ENCODE assay signal across 9 cellular contexts in genomic region chr5:119368238-119368630, GRCh38. TPM values are rescaled to one million over a fixed set of nuclear protein-coding genes. Genes with fewer than 3 reads are reported as not detected.
DNase-seq lines count a peak whose midpoint lies in the region; ATAC-seq and TF ChIP-seq lines count a peak whose summit lies in the region.
"Had no signal": no experiment of that assay in that cellular context is flagged by ENCODE, and none has a peak within 500 bp of the region (broad histone marks: within the 10 kb centered on the region; RNA-seq: fewer than 3 reads in every experiment).

No MANE protein-coding gene starts in this region.

- POLR2A ChIA-PET in CD4-positive, alpha-beta memory T cell (lab: Charles Lee; ENCODE audit: partially characterized antibody), result interaction anchor here (0.5 to 23.0 kb wide), 7 partner anchors 13 to 380 kb away, joined by 3 to 727 read pairs (median 5); partner anchors contain the start of genes DMXL1, DTWD2 and TNFAIP8

- no peaks in the 10 kb centered on the region for H3K27me3 Mint-ChIP-seq in CD4-positive, alpha-beta memory T cell
- no peaks in the 10 kb centered on the region for H3K27me3 Mint-ChIP-seq in activated T-helper 2 cell treated with anti-CD3 and anti-CD28 coated beads, Interferon-gamma antibody, Interleukin-2, Interleukin-4, amounts not matched to agents 10 μg/mL and 5 μg/mL and 100 μg/mL, durations not matched to agents 14 hours and 24 hours and 36 hours (ENCODE audit: low read depth)
- no peaks in the 10 kb centered on the region for H3K27me3 Mint-ChIP-seq in natural killer cell treated with Interleukin-12 subunit alpha and Interleukin-12 subunit beta and Interleukin-15 and Interleukin-18, amount 100 ng/mL, for 72 hours

- peak overlapping the region in 1 of 2 donors; percentile 28 for H3K4me3 ChIP-seq in CD4-positive, alpha-beta memory T cell (ENCODE audit: low read length in 2 of 2)
- H3K4me3 ChIP-seq in right cardiac atrium (ENCODE audit: low read length), result no peak overlapping the region

- H3K36me3 ChIP-seq in CD4-positive, alpha-beta memory T cell (ENCODE audit: insufficient read depth, low read length), result no peaks in the 10 kb centered on the region

- H3K27ac ChIP-seq in CD4-positive, alpha-beta memory T cell (ENCODE audit: low read depth, low read length), result peak overlapping the region; percentile 62
- H3K27ac ChIP-seq in right cardiac atrium (ENCODE audit: low read length), result no peak overlapping the region
- H3K27ac ChIP-seq: RWPE1 had no signal

- H3K9me3 ChIP-seq in CD4-positive, alpha-beta memory T cell (ENCODE audit: control insufficient read depth in 1 of 2, low read length in 2 of 2), result no peaks in the 10 kb centered on the region
- no peaks in the 10 kb centered on the region for H3K9me3 ChIP-seq in right cardiac atrium (ENCODE audit: control insufficient read depth, low read length)

- no peaks in the 10 kb centered on the region for H3K9me3 Mint-ChIP-seq in CD4-positive, alpha-beta memory T cell
- peaks cover 4% of the 10 kb centered on the region for H3K9me3 Mint-ChIP-seq in activated T-helper 2 cell treated with anti-CD3 and anti-CD28 coated beads, Interferon-gamma antibody, Interleukin-2, Interleukin-4, amounts not matched to agents 10 μg/mL and 5 μg/mL and 100 μg/mL, durations not matched to agents 14 hours and 24 hours and 36 hours
- peaks cover 4% of the 10 kb centered on the region for H3K9me3 Mint-ChIP-seq in natural killer cell treated with Interleukin-12 subunit alpha and Interleukin-12 subunit beta and Interleukin-15 and Interleukin-18, amount 100 ng/mL, for 72 hours

- H3K27ac Mint-ChIP-seq in CD4-positive, alpha-beta memory T cell, result peak overlapping the region; percentile 85 to 91 (median 88)
- peak overlapping the region; percentile 92 for H3K27ac Mint-ChIP-seq in activated T-helper 2 cell treated with anti-CD3 and anti-CD28 coated beads, Interferon-gamma antibody, Interleukin-2, Interleukin-4, amounts not matched to agents 10 μg/mL and 5 μg/mL and 100 μg/mL, durations not matched to agents 14 hours and 24 hours and 36 hours
- peak overlapping the region; percentile 85 to 99 for H3K27ac Mint-ChIP-seq in natural killer cell treated with Interleukin-12 subunit alpha and Interleukin-12 subunit beta and Interleukin-15 and Interleukin-18, amount 100 ng/mL, for 72 hours

- DNase-seq in CD4-positive, alpha-beta memory T cell, result peak in 4 of 5 donors; percentile 47 to 84 (median 54)
- DNase-seq in LHCN-M2 (ENCODE audit: low read depth), result peak; percentile 29
- DNase-seq in activated T-helper 2 cell treated with anti-CD3 and anti-CD28 coated beads, Interferon-gamma antibody, Interleukin-2, Interleukin-4, amounts not matched to agents 10 μg/mL and 5 μg/mL and 100 μg/mL, durations not matched to agents 14 hours and 24 hours and 36 hours (ENCODE audit: low spot score), result no peak
- DNase-seq in natural killer cell treated with Interleukin-12 subunit alpha and Interleukin-12 subunit beta and Interleukin-15 and Interleukin-18, amount 100 ng/mL, for 72 hours (ENCODE audit: low spot score), result no peak
- no peak for DNase-seq in NCI-H345 treated with DMSO at 0.1 percent for 48 hours (lab: John Stamatoyannopoulos, UW; ENCODE audit: unreplicated experiment)
- DNase-seq in nucleus accumbens (lab: John Stamatoyannopoulos, UW), result no peak
- DNase-seq in right cardiac atrium, result no peak
- DNase-seq in erythroblast (lab: John Stamatoyannopoulos, UW), result no peak

- no peaks in the 10 kb centered on the region for H3K27me3 ChIP-seq in CD4-positive, alpha-beta memory T cell (ENCODE audit: insufficient read depth, low read length)
- H3K27me3 ChIP-seq in right cardiac atrium (ENCODE audit: control insufficient read depth, insufficient read depth), result no peaks in the 10 kb centered on the region

- ATAC-seq in natural killer cell treated with Interleukin-12 subunit alpha and Interleukin-12 subunit beta and Interleukin-15 and Interleukin-18, amount 100 ng/mL, for 72 hours, result peak; percentile 65 to 66
- ATAC-seq in right cardiac atrium, result no peak

- H3K4me1 ChIP-seq in CD4-positive, alpha-beta memory T cell (ENCODE audit: insufficient read depth, low read length), result peaks cover 85% of the 10 kb centered on the region
- H3K4me1 ChIP-seq in right cardiac atrium (ENCODE audit: control insufficient read depth, insufficient read depth, low read length), result peaks cover 3% of the 10 kb centered on the region

- WGBS in right cardiac atrium, result 63% methylated on average over 4 of the region's 4 CpGs

- H3K4me1 Mint-ChIP-seq in CD4-positive, alpha-beta memory T cell, result peaks cover 68 to 87% (median 77%) of the 10 kb centered on the region in 4 donors
- H3K4me1 Mint-ChIP-seq in activated T-helper 2 cell treated with anti-CD3 and anti-CD28 coated beads, Interferon-gamma antibody, Interleukin-2, Interleukin-4, amounts not matched to agents 10 μg/mL and 5 μg/mL and 100 μg/mL, durations not matched to agents 14 hours and 24 hours and 36 hours (ENCODE audit: low read depth), result peaks cover 73% of the 10 kb centered on the region
- H3K4me1 Mint-ChIP-seq in natural killer cell treated with Interleukin-12 subunit alpha and Interleukin-12 subunit beta and Interleukin-15 and Interleukin-18, amount 100 ng/mL, for 72 hours (ENCODE audit: low read depth in 2 of 2), result peaks cover 62 to 81% of the 10 kb centered on the region in 2 donors

- CTCF ChIA-PET in CD4-positive, alpha-beta memory T cell (lab: Charles Lee; ENCODE audit: partially characterized antibody), result interaction anchor here (1.1 to 5.8 kb wide), 6 partner anchors 8 to 69 kb away, joined by 3 to 25 read pairs (median 6); no protein-coding TSS in a partner anchor

- peaks cover 20 to 50% of the 10 kb centered on the region in 2 donors for H3K36me3 Mint-ChIP-seq in CD4-positive, alpha-beta memory T cell
- H3K36me3 Mint-ChIP-seq in activated T-helper 2 cell treated with anti-CD3 and anti-CD28 coated beads, Interferon-gamma antibody, Interleukin-2, Interleukin-4, amounts not matched to agents 10 μg/mL and 5 μg/mL and 100 μg/mL, durations not matched to agents 14 hours and 24 hours and 36 hours (ENCODE audit: low read depth), result peaks cover 81% of the 10 kb centered on the region
- H3K36me3 Mint-ChIP-seq in natural killer cell treated with Interleukin-12 subunit alpha and Interleukin-12 subunit beta and Interleukin-15 and Interleukin-18, amount 100 ng/mL, for 72 hours, result peaks cover 28% of the 10 kb centered on the region

- H3K4me3 Mint-ChIP-seq in CD4-positive, alpha-beta memory T cell, result peak overlapping the region; percentile 1 to 83 (median 68)
- H3K4me3 Mint-ChIP-seq in activated T-helper 2 cell treated with anti-CD3 and anti-CD28 coated beads, Interferon-gamma antibody, Interleukin-2, Interleukin-4, amounts not matched to agents 10 μg/mL and 5 μg/mL and 100 μg/mL, durations not matched to agents 14 hours and 24 hours and 36 hours (ENCODE audit: low read depth), result peak overlapping the region; percentile 73
- peak overlapping the region; percentile 71 for H3K4me3 Mint-ChIP-seq in natural killer cell treated with Interleukin-12 subunit alpha and Interleukin-12 subunit beta and Interleukin-15 and Interleukin-18, amount 100 ng/mL, for 72 hours

- no peak for TF ChIP-seq POLR2A in erythroblast (IDR thresholded peaks at IDR 0.05; ENCODE audit: low read length)

- intact Hi-C loops in CD4-positive, alpha-beta memory T cell (cut with micrococcal nuclease), result loop anchor here (1.0 to 2.0 kb wide), 4 partner anchors 8 to 53 kb away; no protein-coding TSS in a partner anchor
- intact Hi-C loops in activated T-helper 2 cell treated with anti-CD3 and anti-CD28 coated beads, Interferon-gamma antibody, Interleukin-2, Interleukin-4, amounts not matched to agents 10 μg/mL and 5 μg/mL and 100 μg/mL, durations not matched to agents 14 hours and 24 hours and 36 hours (cut with micrococcal nuclease), result loop anchor here (1.0 to 5.0 kb wide), 2 partner anchors 16 to 381 kb away; partner anchors contain the start of gene DTWD2
- intact Hi-C loops in right cardiac atrium (cut with DNase I), result no loop called here

RNA-seq across cellular contexts. Expression of gene TNFAIP8, which starts 12.4 kb away (rescaled TPM):
- total RNA-seq in CD4-positive, alpha-beta memory T cell, result 100 to 1,000 TPM; 167 to 176 TPM
- 100 to 1,000 TPM; 277 to 423 TPM for polyA plus RNA-seq in CD4-positive, alpha-beta memory T cell
- total RNA-seq in LHCN-M2 (2014; rRNA removed) (25.6 and 26.5 TPM in 2 replicates), right cardiac atrium (1 to 10 TPM; 4.1 to 5.9 (median 4.5) TPM)
- polyA plus RNA-seq in LHCN-M2 (2012), result 7.4 TPM
- total RNA-seq in activated T-helper 2 cell treated with anti-CD3 and anti-CD28 coated beads, Interferon-gamma antibody, Interleukin-2, Interleukin-4, amounts not matched to agents 10 μg/mL and 5 μg/mL and 100 μg/mL, durations not matched to agents 14 hours and 24 hours and 36 hours, result 112 and 117 TPM in 2 replicates
- 100 to 1,000 TPM; 131 to 333 TPM for total RNA-seq in natural killer cell treated with Interleukin-12 subunit alpha and Interleukin-12 subunit beta and Interleukin-15 and Interleukin-18, amount 100 ng/mL, for 72 hours
- polyA plus RNA-seq in right cardiac atrium, result 2.7 TPM

Comparison
In these comparisons a context has a peak if more than half of its experiments do, and no peak if none do; other contexts are left out.
1. DNase-seq: peak in CD4-positive, alpha-beta memory T cell (4 of 5) and LHCN-M2 (single experiment); none in activated T-helper 2 cell treated with anti-CD3 and anti-CD28 coated beads, Interferon-gamma antibody, Interleukin-2, Interleukin-4, amounts not matched to agents 10 μg/mL and 5 μg/mL and 100 μg/mL, durations not matched to agents 14 hours and 24 hours and 36 hours (single experiment), natural killer cell treated with Interleukin-12 subunit alpha and Interleukin-12 subunit beta and Interleukin-15 and Interleukin-18, amount 100 ng/mL, for 72 hours (single experiment), NCI-H345 treated with DMSO at 0.1 percent for 48 hours (single experiment), nucleus accumbens (0 of 56), right cardiac atrium (0 of 3) and erythroblast (0 of 2).
2. ATAC-seq: peak in natural killer cell treated with Interleukin-12 subunit alpha and Interleukin-12 subunit beta and Interleukin-15 and Interleukin-18, amount 100 ng/mL, for 72 hours (2 of 2); none in right cardiac atrium (0 of 2).
3. intact Hi-C loops: an anchor here in CD4-positive, alpha-beta memory T cell (1.0 to 2.0 kb wide) and activated T-helper 2 cell treated with anti-CD3 and anti-CD28 coated beads, Interferon-gamma antibody, Interleukin-2, Interleukin-4, amounts not matched to agents 10 μg/mL and 5 μg/mL and 100 μg/mL, durations not matched to agents 14 hours and 24 hours and 36 hours (1.0 to 5.0 kb wide); none called in right cardiac atrium.
4. Peak in every context shown above with its lines, with median percentiles within 50 percentile points of each other: H3K27ac Mint-ChIP-seq and H3K4me3 Mint-ChIP-seq.